29 cellular contexts compared by ENCODE assay signal in the genomic region with DNA sequence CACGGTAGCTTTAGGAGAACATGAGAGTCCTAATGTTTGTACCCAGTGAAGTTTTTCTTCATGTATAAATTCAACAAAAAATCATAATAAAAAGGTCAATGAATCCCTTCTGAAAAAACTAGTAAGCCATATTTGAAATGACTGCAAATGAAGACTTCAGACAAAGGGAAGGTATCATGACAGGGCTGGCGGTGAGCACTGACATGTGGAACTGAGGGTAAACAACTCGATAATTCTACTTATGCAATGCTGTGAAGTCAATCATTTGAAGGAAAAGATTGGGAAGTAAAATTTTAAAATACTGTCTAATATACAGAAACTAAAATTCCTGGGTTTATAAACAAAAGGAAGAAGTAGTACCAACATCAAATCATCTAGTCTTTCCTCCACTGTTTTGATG.
"Had no signal": no experiment of that assay in that cellular context is flagged by ENCODE, and none has a peak within 500 bp of the region (broad histone marks: within the 10 kb centered on the region; RNA-seq: fewer than 3 reads in every experiment).

No MANE protein-coding gene starts in this region.

- H3K4me3 Mint-ChIP-seq: naive thymus-derived CD4-positive, alpha-beta T cell; natural killer cell; nephron progenitor cell; neural crest cell; stimulated activated memory B cell treated with anti-CD40 and anti-IgM and Interleukin-4, amounts not matched to agents 10 μg/mL and 1 μg/mL and 100 μg/mL, for 72 hours; stimulated activated naive CD8-positive, alpha-beta T cell treated with anti-CD3 and anti-CD28 coated beads, Interleukin-15, amount 100 ng/mL, for 72 hours; type B pancreatic cell had no signal

- H3K4me1 ChIP-seq: pancreas, psoas muscle, right lobe of liver, sigmoid colon, spleen, suprapubic skin, testis, tibial artery, transverse colon, upper lobe of right lung, uterus had no signal

- H3K36me3 Mint-ChIP-seq: naive thymus-derived CD4-positive, alpha-beta T cell; natural killer cell; stimulated activated memory B cell treated with anti-CD40 and anti-IgM and Interleukin-4, amounts not matched to agents 10 μg/mL and 1 μg/mL and 100 μg/mL, for 72 hours; type B pancreatic cell had no signal

- H3K36me3 ChIP-seq: neutrophil, pancreas, right lobe of liver, sigmoid colon, spleen, suprapubic skin, tibial artery, transverse colon, upper lobe of right lung, uterus had no signal

- H3K27ac Mint-ChIP-seq: naive thymus-derived CD4-positive, alpha-beta T cell; natural killer cell; stimulated activated memory B cell treated with anti-CD40 and anti-IgM and Interleukin-4, amounts not matched to agents 10 μg/mL and 1 μg/mL and 100 μg/mL, for 72 hours; stimulated activated naive CD8-positive, alpha-beta T cell treated with anti-CD3 and anti-CD28 coated beads, Interleukin-15, amount 100 ng/mL, for 72 hours; type B pancreatic cell had no signal

- H3K9me3 ChIP-seq: neutrophil, pancreas, psoas muscle, right lobe of liver, sigmoid colon, suprapubic skin, testis, tibial artery, transverse colon, upper lobe of right lung, uterus had no signal

- H3K27me3 Mint-ChIP-seq: stimulated activated naive CD8-positive, alpha-beta T cell treated with anti-CD3 and anti-CD28 coated beads, Interleukin-15, amount 100 ng/mL, for 72 hours had no signal

- H3K4me1 Mint-ChIP-seq: naive thymus-derived CD4-positive, alpha-beta T cell; natural killer cell; stimulated activated memory B cell treated with anti-CD40 and anti-IgM and Interleukin-4, amounts not matched to agents 10 μg/mL and 1 μg/mL and 100 μg/mL, for 72 hours; stimulated activated naive CD8-positive, alpha-beta T cell treated with anti-CD3 and anti-CD28 coated beads, Interleukin-15, amount 100 ng/mL, for 72 hours had no signal

- H3K27me3 ChIP-seq: pancreas, right lobe of liver, sigmoid colon, spleen, suprapubic skin, testis, tibial artery, transverse colon, upper lobe of right lung, uterus had no signal

- H3K4me3 ChIP-seq: pancreas, psoas muscle, right lobe of liver, sigmoid colon, spleen, suprapubic skin, testis, tibial artery, transverse colon, upper lobe of right lung, uterus had no signal

- DNase-seq: naive thymus-derived CD4-positive, alpha-beta T cell; natural killer cell; nephron progenitor cell; nucleus accumbens; pancreas; psoas muscle; right cardiac atrium; right lobe of liver; sigmoid colon; spleen; stimulated activated CD4-positive, alpha-beta T cell treated with anti-CD3 and anti-CD28 coated beads, Interleukin-12 subunit alpha, Interleukin-12 subunit beta, amount 100 ng/mL, for 4 hours; stimulated activated CD4-positive, alpha-beta T cell treated with anti-CD3 and anti-CD28 coated beads, Interleukin-1b, Interleukin-23, amount 100 ng/mL, for 48 hours; stimulated activated CD4-positive, alpha-beta T cell treated with anti-CD3 and anti-CD28 coated beads, Interleukin-4, amount 100 ng/mL, for 1 hour; stimulated activated CD4-positive, alpha-beta T cell treated with anti-CD3 and anti-CD28 coated beads, Interleukin-4, amount 100 ng/mL, for 4 hours; stimulated activated CD8-positive, alpha-beta memory T cell treated with anti-CD3 and anti-CD28 coated beads, Interleukin-4, amount 100 ng/mL, for 48 hours; stimulated activated naive CD4-positive, alpha-beta T cell; stimulated activated naive CD8-positive, alpha-beta T cell treated with anti-CD3 and anti-CD28 coated beads, Interleukin-15, amount 100 ng/mL, for 72 hours; stimulated activated naive CD8-positive, alpha-beta T cell treated with anti-CD3 and anti-CD28 coated beads, Interleukin-15, Interleukin-2, amounts not matched to agents 100 U/mL and 50 U/mL, for 24 hours; substantia nigra; testis; tibial artery; transverse colon; upper lobe of right lung; uterus had no signal

- ATAC-seq: naive thymus-derived CD4-positive, alpha-beta T cell; natural killer cell; psoas muscle; stimulated activated memory B cell treated with anti-CD40 and anti-IgM and Interleukin-4, amounts not matched to agents 10 μg/mL and 1 μg/mL and 100 μg/mL, for 72 hours; stimulated activated naive CD8-positive, alpha-beta T cell treated with anti-CD3 and anti-CD28 coated beads, Interleukin-15, amount 100 ng/mL, for 72 hours; stimulated activated naive CD8-positive, alpha-beta T cell treated with anti-CD3 and anti-CD28 coated beads, Interleukin-15, Interleukin-2, amounts not matched to agents 100 U/mL and 50 U/mL, for 24 hours; upper lobe of right lung had no signal

- H3K9me3 Mint-ChIP-seq: natural killer cell; neural crest cell; stimulated activated naive CD8-positive, alpha-beta T cell treated with anti-CD3 and anti-CD28 coated beads, Interleukin-15, amount 100 ng/mL, for 72 hours; type B pancreatic cell had no signal
